ENCODE assay signal across 8 cellular contexts in the genomic region with DNA sequence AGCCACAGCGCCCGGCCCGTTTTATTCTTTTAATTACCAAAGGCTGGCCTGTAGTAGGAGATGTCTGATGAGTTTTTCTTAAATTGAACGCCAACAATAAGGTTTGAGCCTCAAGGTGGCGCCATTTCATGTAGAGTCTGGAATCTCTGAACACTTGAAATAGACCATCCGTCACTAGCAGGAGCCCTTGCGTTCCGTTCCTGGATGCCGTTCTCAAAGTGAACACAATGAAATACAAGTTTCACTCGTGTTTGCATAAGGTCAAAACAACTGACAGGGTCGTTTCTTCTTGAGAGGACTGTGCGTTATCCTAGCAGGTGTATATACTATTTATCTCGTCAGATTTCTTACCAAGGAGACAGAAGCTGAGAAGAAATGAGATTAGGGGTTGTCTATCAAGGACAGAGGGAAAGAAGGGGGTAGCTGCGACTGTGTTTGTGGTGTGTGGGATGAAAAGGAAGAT. TPM values are rescaled to one million over a fixed set of nuclear protein-coding genes. Genes with fewer than 3 reads are reported as not detected.
DNase-seq lines count a peak whose midpoint lies in the region; ATAC-seq and FAIRE-seq lines count a peak whose summit lies in the region.

No MANE protein-coding gene starts in this region.

- intact Hi-C loops in CD4-positive, alpha-beta memory T cell (cut with micrococcal nuclease), result loop anchor here (1.0 kb wide), 3 partner anchors 140 to 207 kb away; no protein-coding TSS in a partner anchor

- no peaks in the 10 kb centered on the region for H3K4me1 ChIP-seq in CD4-positive, alpha-beta memory T cell (ENCODE audit: insufficient read depth, low read length)
- H3K4me1 ChIP-seq in HUES48 (ENCODE audit: control insufficient read depth, insufficient read depth, low read length), result no peaks in the 10 kb centered on the region
- no peaks in the 10 kb centered on the region for H3K4me1 ChIP-seq in NT2/D1 (ENCODE audit: insufficient read depth, insufficient read length)

- H3K27me3 Mint-ChIP-seq in CD4-positive, alpha-beta memory T cell, result peaks cover 32 to 33% of the 10 kb centered on the region in 2 donors
- H3K27me3 Mint-ChIP-seq in activated CD8-positive, alpha-beta memory T cell treated with anti-CD3 and anti-CD28 coated beads, Interleukin-2, amount 10 ng/mL, durations not matched to agents 7 days and 5 days, result peaks cover 52% of the 10 kb centered on the region

- no peaks in the 10 kb centered on the region for H3K36me3 ChIP-seq in CD4-positive, alpha-beta memory T cell (ENCODE audit: insufficient read depth, low read length)
- H3K36me3 ChIP-seq in HUES48 (ENCODE audit: control insufficient read depth, insufficient read depth, low read length) (no peaks in the 10 kb centered on the region), NT2/D1 (ENCODE audit: insufficient read depth, insufficient read length, low read length) (no peaks in the 10 kb centered on the region)

- peak overlapping the region in 1 of 7 donors; percentile 3 for H3K27ac Mint-ChIP-seq in CD4-positive, alpha-beta memory T cell
- no peak overlapping the region for H3K27ac Mint-ChIP-seq in activated CD8-positive, alpha-beta memory T cell treated with anti-CD3 and anti-CD28 coated beads, Interleukin-2, amount 10 ng/mL, durations not matched to agents 7 days and 5 days

- H3K27me3 ChIP-seq in CD4-positive, alpha-beta memory T cell (ENCODE audit: insufficient read depth, low read length), result no peaks in the 10 kb centered on the region
- H3K27me3 ChIP-seq in HUES48 (ENCODE audit: control insufficient read depth, insufficient read depth, low read length), result no peaks in the 10 kb centered on the region
- H3K27me3 ChIP-seq in NT2/D1 (ENCODE audit: insufficient read depth, insufficient read length), result no peaks in the 10 kb centered on the region

- H3K9me3 ChIP-seq in CD4-positive, alpha-beta memory T cell (ENCODE audit: control insufficient read depth in 1 of 2, low read length in 2 of 2), result no peaks in the 10 kb centered on the region
- H3K9me3 ChIP-seq in HUES48 (ENCODE audit: control insufficient read depth, insufficient read depth, low read length) (no peaks in the 10 kb centered on the region), NT2/D1 (ENCODE audit: insufficient read depth, low read length) (no peaks in the 10 kb centered on the region)

- peaks cover 4 to 6% (median 5%) of the 10 kb centered on the region in 4 donors for H3K4me1 Mint-ChIP-seq in CD4-positive, alpha-beta memory T cell
- peaks cover 7% of the 10 kb centered on the region for H3K4me1 Mint-ChIP-seq in activated CD8-positive, alpha-beta memory T cell treated with anti-CD3 and anti-CD28 coated beads, Interleukin-2, amount 10 ng/mL, durations not matched to agents 7 days and 5 days

- CTCF ChIA-PET in CD4-positive, alpha-beta memory T cell (lab: Charles Lee; ENCODE audit: partially characterized antibody), result interaction anchor here (0.7 to 1.7 kb wide), 6 partner anchors 14 to 206 kb away, joined by 3 to 10 read pairs (median 4); no protein-coding TSS in a partner anchor
- CTCF ChIA-PET in activated CD8-positive, alpha-beta memory T cell treated with anti-CD3 and anti-CD28 coated beads, Interleukin-2, amount 10 ng/mL, durations not matched to agents 7 days and 5 days (lab: Charles Lee), result interaction anchor here (0.6 to 2.0 kb wide), 11 partner anchors 9 to 853 kb away, joined by 3 to 15 read pairs (median 3); no protein-coding TSS in a partner anchor

- no peak overlapping the region for H3K9ac ChIP-seq in HUES48 (ENCODE audit: low read depth, low read length)
- H3K9ac ChIP-seq in NT2/D1 (ENCODE audit: insufficient read length, low read depth), result no peak overlapping the region

- DNase-seq in CD4-positive, alpha-beta memory T cell, result peak; percentile 60 to 66 (median 63)
- DNase-seq in NT2/D1 (ENCODE audit: low read depth, low spot score), result peak; percentile 91
- DNase-seq in activated CD8-positive, alpha-beta memory T cell treated with anti-CD3 and anti-CD28 coated beads, Interleukin-2, amount 10 ng/mL, durations not matched to agents 7 days and 5 days, result peak; percentile 83
- DNase-seq in middle frontal gyrus (ENCODE audit: extremely low spot score, low spot score), result peak; percentile 82
- peak; percentile 88 for DNase-seq in stimulated activated CD8-positive, alpha-beta memory T cell treated with anti-CD3 and anti-CD28 coated beads, Interleukin-4, amount 100 ng/mL, for 48 hours

- H3K9me3 Mint-ChIP-seq in CD4-positive, alpha-beta memory T cell, result no peaks in the 10 kb centered on the region
- H3K9me3 Mint-ChIP-seq in activated CD8-positive, alpha-beta memory T cell treated with anti-CD3 and anti-CD28 coated beads, Interleukin-2, amount 10 ng/mL, durations not matched to agents 7 days and 5 days (ENCODE audit: low read depth), result no peaks in the 10 kb centered on the region

- no peak overlapping the region for H3K27ac ChIP-seq in CD4-positive, alpha-beta memory T cell (ENCODE audit: low read depth, low read length)
- H3K27ac ChIP-seq in HUES48 (ENCODE audit: low read depth, low read length), result no peak overlapping the region

- FAIRE-seq in endometrium (lab: Jason Lieb, UNC), result peak; percentile 48

- H3K4me3 Mint-ChIP-seq in CD4-positive, alpha-beta memory T cell, result peak overlapping the region in 4 of 8 donors; percentile 0 to 59 (median 12)
- H3K4me3 Mint-ChIP-seq in activated CD8-positive, alpha-beta memory T cell treated with anti-CD3 and anti-CD28 coated beads, Interleukin-2, amount 10 ng/mL, durations not matched to agents 7 days and 5 days, result no peak overlapping the region

- H3K4me3 ChIP-seq in CD4-positive, alpha-beta memory T cell (ENCODE audit: low read length in 2 of 2), result no peak overlapping the region
- peak overlapping the region; percentile 29; the same call in 1 of the 2 replicates for H3K4me3 ChIP-seq in HUES48 (ENCODE audit: low read depth, low read length)
- H3K4me3 ChIP-seq in NT2/D1 (ENCODE audit: insufficient read length, low read depth), result no peak overlapping the region

- no peaks in the 10 kb centered on the region for H3K36me3 Mint-ChIP-seq in CD4-positive, alpha-beta memory T cell
- H3K36me3 Mint-ChIP-seq in activated CD8-positive, alpha-beta memory T cell treated with anti-CD3 and anti-CD28 coated beads, Interleukin-2, amount 10 ng/mL, durations not matched to agents 7 days and 5 days, result no peaks in the 10 kb centered on the region

- POLR2A ChIA-PET in CD4-positive, alpha-beta memory T cell (lab: Charles Lee; ENCODE audit: partially characterized antibody), result no interaction called here

- ATAC-seq in activated CD8-positive, alpha-beta memory T cell treated with anti-CD3 and anti-CD28 coated beads, Interleukin-2, amount 10 ng/mL, durations not matched to agents 7 days and 5 days, result peak; percentile 64
- ATAC-seq in GM21576 (IDR thresholded peaks at IDR 0.05; ENCODE audit: unreplicated experiment), result no peak

RNA-seq across cellular contexts. Expression of a gene that starts 18.7 kb away (rescaled TPM):
- not detected for total RNA-seq in CD4-positive, alpha-beta memory T cell
- polyA plus RNA-seq in CD4-positive, alpha-beta memory T cell, result not detected
- not detected for total RNA-seq in activated CD8-positive, alpha-beta memory T cell treated with anti-CD3 and anti-CD28 coated beads, Interleukin-2, amount 10 ng/mL, durations not matched to agents 7 days and 5 days

RNA-seq across cellular contexts. Expression of a gene that starts 37.2 kb away (rescaled TPM):
- total RNA-seq in CD4-positive, alpha-beta memory T cell, result not detected
- polyA plus RNA-seq in CD4-positive, alpha-beta memory T cell, result not detected
- total RNA-seq in activated CD8-positive, alpha-beta memory T cell treated with anti-CD3 and anti-CD28 coated beads, Interleukin-2, amount 10 ng/mL, durations not matched to agents 7 days and 5 days, result not detected

RNA-seq across cellular contexts. Expression of a gene that starts 47.5 kb away (rescaled TPM):
- 10 to 100 TPM; 28.4 to 32.1 TPM for total RNA-seq in CD4-positive, alpha-beta memory T cell
- polyA plus RNA-seq in CD4-positive, alpha-beta memory T cell, result 1 to 10 TPM in 1 of 2 donors, not detected in 1; 2.7 TPM
- 100 to 1,000 TPM; 176 to 205 TPM for total RNA-seq in activated CD8-positive, alpha-beta memory T cell treated with anti-CD3 and anti-CD28 coated beads, Interleukin-2, amount 10 ng/mL, durations not matched to agents 7 days and 5 days

Comparison
In these comparisons a context has a peak if more than half of its experiments do, and no peak if none do; other contexts are left out.
1. RNA of a gene that starts 47.5 kb away (total RNA-seq): 176 to 205 TPM in activated CD8-positive, alpha-beta memory T cell treated with anti-CD3 and anti-CD28 coated beads, Interleukin-2, amount 10 ng/mL, durations not matched to agents 7 days and 5 days; 28.4 to 32.1 TPM in CD4-positive, alpha-beta memory T cell; every median in the first group is over 4 times any median in the second.
2. Peak in every context shown above with its lines, with median percentiles within 50 percentile points of each other: DNase-seq.